Comparison of ENCODE assay signal across 10 cellular contexts in the genomic region with DNA sequence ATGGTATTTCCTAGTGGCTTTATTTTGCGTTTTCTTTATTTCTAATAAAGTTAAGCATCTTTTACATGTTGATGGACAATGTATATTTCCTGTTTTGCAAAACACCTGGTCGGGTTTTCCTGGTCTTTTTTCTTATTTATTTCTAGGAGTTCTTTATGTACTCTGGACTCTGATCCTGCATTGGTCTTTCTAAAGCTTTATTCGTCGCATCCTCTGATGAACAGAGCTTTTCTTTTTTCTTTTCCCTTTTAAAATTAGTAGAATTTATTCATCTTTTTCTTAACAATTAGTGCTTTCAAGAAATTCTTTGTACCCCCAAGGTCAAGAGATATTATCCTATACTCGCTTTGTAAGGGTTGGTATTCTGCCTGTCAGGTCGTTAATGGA. TPM values are rescaled to one million over a fixed set of nuclear protein-coding genes. Genes with fewer than 3 reads are reported as not detected.
DNase-seq lines count a peak whose midpoint lies in the region; ATAC-seq and TF ChIP-seq lines count a peak whose summit lies in the region.
"Had no signal": no experiment of that assay in that cellular context is flagged by ENCODE, and none has a peak within 500 bp of the region (broad histone marks: within the 10 kb centered on the region; RNA-seq: fewer than 3 reads in every experiment).

No MANE protein-coding gene starts in this region.

- ATAC-seq in WTC11 (no peak), GM19463 (IDR thresholded peaks at IDR 0.05; ENCODE audit: unreplicated experiment) (no peak)

- H3K4me3 Mint-ChIP-seq in activated CD4-positive, alpha-beta T cell treated with anti-CD3 and anti-CD28 coated beads, Interleukin-2, amount 10 ng/mL, durations not matched to agents 24 days and 14 days: peak overlapping the region; percentile 70
- H3K4me3 Mint-ChIP-seq in WTC11: no peak overlapping the region

- no peak for TF ChIP-seq POLR2A in esophagus squamous epithelium (IDR thresholded peaks at IDR 0.05)
- TF ChIP-seq POLR2A in spleen (IDR thresholded peaks at IDR 0.05): no peak

- H3K4me3 ChIP-seq in esophagus squamous epithelium (no peak overlapping the region), spleen (no peak overlapping the region)

- POLR2A ChIA-PET in WTC11 (lab: Charles Lee): interaction anchor here (1.1 kb wide), 1 partner anchor 98 kb away, joined by 6 read pairs; no protein-coding TSS in a partner anchor

- TF ChIP-seq CTCF in WTC11 (IDR thresholded peaks at IDR 0.05) (no peak), esophagus squamous epithelium (IDR thresholded peaks at IDR 0.05) (no peak), spleen (IDR thresholded peaks at IDR 0.05 in 8 of 11, conservative IDR thresholded peaks at IDR 0.05 in 3 of 11) (no peak)

- H3K27me3 ChIP-seq in esophagus squamous epithelium: no peaks in the 10 kb centered on the region
- no peaks in the 10 kb centered on the region for H3K27me3 ChIP-seq in spleen (replicated peaks in 1 of 7)

- peak overlapping the region in 3 of 4 donors; percentile 36 to 77 (median 70) for H3K27ac ChIP-seq in esophagus squamous epithelium
- H3K27ac ChIP-seq in spleen: peak overlapping the region; percentile 63 to 87 (median 84)

- H3K4me1 Mint-ChIP-seq in activated CD4-positive, alpha-beta T cell treated with anti-CD3 and anti-CD28 coated beads, Interleukin-2, amount 10 ng/mL, durations not matched to agents 24 days and 14 days: peaks cover 50% of the 10 kb centered on the region
- peaks cover 25% of the 10 kb centered on the region for H3K4me1 Mint-ChIP-seq in WTC11

- no peaks in the 10 kb centered on the region for H3K36me3 ChIP-seq in esophagus squamous epithelium
- H3K36me3 ChIP-seq in spleen: no peaks in the 10 kb centered on the region

- no peaks in the 10 kb centered on the region for H3K27me3 Mint-ChIP-seq in activated CD4-positive, alpha-beta T cell treated with anti-CD3 and anti-CD28 coated beads, Interleukin-2, amount 10 ng/mL, durations not matched to agents 24 days and 14 days
- H3K27me3 Mint-ChIP-seq in WTC11 (ENCODE audit: low read depth): no peaks in the 10 kb centered on the region

- DNase-seq in activated CD4-positive, alpha-beta T cell treated with anti-CD3 and anti-CD28 coated beads, Interleukin-2, amount 10 ng/mL, durations not matched to agents 24 days and 14 days: no peak
- no peak for DNase-seq in activated CD4-positive, alpha-beta T cell treated with anti-CD3 and anti-CD28 coated beads for 4 hours
- DNase-seq in WTC11 (ENCODE audit: low spot score) (no peak), esophagus squamous epithelium (lab: John Stamatoyannopoulos, UW) (no peak), spleen (no peak), GM03348 (ENCODE audit: low spot score) (no peak), islet precursor cell (no peak)
- DNase-seq: DMS79 had no signal

- H3K9me3 Mint-ChIP-seq in activated CD4-positive, alpha-beta T cell treated with anti-CD3 and anti-CD28 coated beads, Interleukin-2, amount 10 ng/mL, durations not matched to agents 24 days and 14 days: no peaks in the 10 kb centered on the region
- no peaks in the 10 kb centered on the region for H3K9me3 Mint-ChIP-seq in WTC11

- 56 to 63% methylated on average over 6 of the region's 6 CpGs for WGBS in esophagus squamous epithelium, 2 donors
- 67 to 76% (median 73%) methylated on average over 6 of the region's 6 CpGs for whole genome bisulfite sequencing in spleen, 5 donors

- CTCF ChIA-PET in WTC11 (lab: Charles Lee): interaction anchor here (0.8 to 1.5 kb wide), 2 partner anchors 14 to 19 kb away, joined by 3 to 4 read pairs; no protein-coding TSS in a partner anchor

- peaks cover 2% of the 10 kb centered on the region for H3K36me3 Mint-ChIP-seq in activated CD4-positive, alpha-beta T cell treated with anti-CD3 and anti-CD28 coated beads, Interleukin-2, amount 10 ng/mL, durations not matched to agents 24 days and 14 days (ENCODE audit: low read depth)
- H3K36me3 Mint-ChIP-seq in WTC11: no peaks in the 10 kb centered on the region

- peak overlapping the region; percentile 97 for H3K27ac Mint-ChIP-seq in activated CD4-positive, alpha-beta T cell treated with anti-CD3 and anti-CD28 coated beads, Interleukin-2, amount 10 ng/mL, durations not matched to agents 24 days and 14 days
- peak overlapping the region; percentile 90; the same call in 1 of the 2 replicates for H3K27ac Mint-ChIP-seq in WTC11

- H3K4me1 ChIP-seq in esophagus squamous epithelium: peaks cover 3 to 35% (median 13%) of the 10 kb centered on the region in 3 donors
- H3K4me1 ChIP-seq in spleen: peaks cover 0 to 46% (median 31%) of the 10 kb centered on the region in 6 donors

- H3K9me3 ChIP-seq in esophagus squamous epithelium (no peaks in the 10 kb centered on the region), spleen (no peaks in the 10 kb centered on the region)

- intact Hi-C loops in activated CD4-positive, alpha-beta T cell treated with anti-CD3 and anti-CD28 coated beads, Interleukin-2, amount 10 ng/mL, durations not matched to agents 24 days and 14 days (cut with micrococcal nuclease): loop anchor here (1.0 to 2.0 kb wide), 3 partner anchors 14 to 97 kb away; a partner anchor contains a TSS
- intact Hi-C loops in esophagus squamous epithelium (cut with DNase I) (no loop called here), spleen (cut with DNase I; ENCODE audit: low total_unique reads) (no loop called here)

TF ChIP-seq in WTC11, 78 proteins besides CTCF, POLR2A, EP300 and RAD21:
- TF ChIP-seq FOXJ3 (CRISPR knock-in tag; IDR thresholded peaks at IDR 0.05; ENCODE audit: borderline replicate concordance) (no peak), TCF7 (CRISPR knock-in tag; IDR thresholded peaks at IDR 0.05; ENCODE audit: low read depth) (no peak), RELA (CRISPR knock-in tag; IDR thresholded peaks at IDR 0.05; ENCODE audit: borderline replicate concordance) (no peak), KAT7 (CRISPR knock-in tag; IDR thresholded peaks at IDR 0.05; ENCODE audit: borderline replicate concordance) (no peak), ZNF232 (CRISPR knock-in tag; IDR thresholded peaks at IDR 0.05) (no peak), GRHL2 (CRISPR knock-in tag; IDR thresholded peaks at IDR 0.05; ENCODE audit: insufficient replicate concordance, severe bottlenecking) (no peak), NR1H2 (CRISPR knock-in tag; IDR thresholded peaks at IDR 0.05) (no peak), TP53 (CRISPR knock-in tag; IDR thresholded peaks at IDR 0.05) (no peak), CREM (CRISPR knock-in tag; IDR thresholded peaks at IDR 0.05) (no peak), ZNF671 (CRISPR knock-in tag; IDR thresholded peaks at IDR 0.05) (no peak)
- TF ChIP-seq, protein P1, sequence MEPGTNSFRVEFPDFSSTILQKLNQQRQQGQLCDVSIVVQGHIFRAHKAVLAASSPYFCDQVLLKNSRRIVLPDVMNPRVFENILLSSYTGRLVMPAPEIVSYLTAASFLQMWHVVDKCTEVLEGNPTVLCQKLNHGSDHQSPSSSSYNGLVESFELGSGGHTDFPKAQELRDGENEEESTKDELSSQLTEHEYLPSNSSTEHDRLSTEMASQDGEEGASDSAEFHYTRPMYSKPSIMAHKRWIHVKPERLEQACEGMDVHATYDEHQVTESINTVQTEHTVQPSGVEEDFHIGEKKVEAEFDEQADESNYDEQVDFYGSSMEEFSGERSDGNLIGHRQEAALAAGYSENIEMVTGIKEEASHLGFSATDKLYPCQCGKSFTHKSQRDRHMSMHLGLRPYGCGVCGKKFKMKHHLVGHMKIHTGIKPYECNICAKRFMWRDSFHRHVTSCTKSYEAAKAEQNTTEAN (CRISPR knock-in tag; IDR thresholded peaks at IDR 0.05): no peak
- TF ChIP-seq, protein P2, sequence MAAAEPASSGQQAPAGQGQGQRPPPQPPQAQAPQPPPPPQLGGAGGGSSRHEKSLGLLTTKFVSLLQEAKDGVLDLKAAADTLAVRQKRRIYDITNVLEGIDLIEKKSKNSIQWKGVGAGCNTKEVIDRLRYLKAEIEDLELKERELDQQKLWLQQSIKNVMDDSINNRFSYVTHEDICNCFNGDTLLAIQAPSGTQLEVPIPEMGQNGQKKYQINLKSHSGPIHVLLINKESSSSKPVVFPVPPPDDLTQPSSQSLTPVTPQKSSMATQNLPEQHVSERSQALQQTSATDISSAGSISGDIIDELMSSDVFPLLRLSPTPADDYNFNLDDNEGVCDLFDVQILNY (CRISPR knock-in tag; IDR thresholded peaks at IDR 0.05): no peak
- TF ChIP-seq, protein P3, sequence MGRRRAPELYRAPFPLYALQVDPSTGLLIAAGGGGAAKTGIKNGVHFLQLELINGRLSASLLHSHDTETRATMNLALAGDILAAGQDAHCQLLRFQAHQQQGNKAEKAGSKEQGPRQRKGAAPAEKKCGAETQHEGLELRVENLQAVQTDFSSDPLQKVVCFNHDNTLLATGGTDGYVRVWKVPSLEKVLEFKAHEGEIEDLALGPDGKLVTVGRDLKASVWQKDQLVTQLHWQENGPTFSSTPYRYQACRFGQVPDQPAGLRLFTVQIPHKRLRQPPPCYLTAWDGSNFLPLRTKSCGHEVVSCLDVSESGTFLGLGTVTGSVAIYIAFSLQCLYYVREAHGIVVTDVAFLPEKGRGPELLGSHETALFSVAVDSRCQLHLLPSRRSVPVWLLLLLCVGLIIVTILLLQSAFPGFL (CRISPR knock-in tag; IDR thresholded peaks at IDR 0.05; ENCODE audit: borderline replicate concordance): no peak

RNA-seq across cellular contexts. Expression of a gene that starts 32.2 kb away (rescaled TPM):
- total RNA-seq in activated CD4-positive, alpha-beta T cell treated with anti-CD3 and anti-CD28 coated beads, Interleukin-2, amount 10 ng/mL, durations not matched to agents 24 days and 14 days: not detected in 2 replicates
- total RNA-seq in WTC11 (2021): 4.4 to 5.2 TPM (median 4.5 TPM) in 3 replicates
- not detected for total RNA-seq in esophagus squamous epithelium
- 10 to 100 TPM in 3 of 7 donors, 1 to 10 TPM in 3, under 1 TPM in 1; 0.79 to 44.6 (median 7.9) TPM for total RNA-seq in spleen
- polyA plus RNA-seq in spleen: 10 to 100 TPM in 1 of 3 donors, 1 to 10 TPM in 2; 3.2 to 15.4 (median 6.2) TPM
- total RNA-seq: sciatic nerve had no signal

RNA-seq across cellular contexts. Expression of a gene that starts 37.3 kb away (rescaled TPM):
- total RNA-seq in activated CD4-positive, alpha-beta T cell treated with anti-CD3 and anti-CD28 coated beads, Interleukin-2, amount 10 ng/mL, durations not matched to agents 24 days and 14 days: not detected in 2 replicates
- total RNA-seq in WTC11 (2021) (6.9 to 8.4 TPM (median 7.6 TPM) in 3 replicates), esophagus squamous epithelium (1 to 10 TPM in 1 of 4 donors, not detected in 3; 1.1 TPM), spleen (10 to 100 TPM in 1 of 7 donors, 1 to 10 TPM in 6; 2.0 to 14.6 (median 4.1) TPM)
- polyA plus RNA-seq in spleen: 1 to 10 TPM in 1 of 3 donors, under 1 TPM in 2; 0.30 to 1.1 (median 0.54) TPM
